In the genomic region with DNA sequence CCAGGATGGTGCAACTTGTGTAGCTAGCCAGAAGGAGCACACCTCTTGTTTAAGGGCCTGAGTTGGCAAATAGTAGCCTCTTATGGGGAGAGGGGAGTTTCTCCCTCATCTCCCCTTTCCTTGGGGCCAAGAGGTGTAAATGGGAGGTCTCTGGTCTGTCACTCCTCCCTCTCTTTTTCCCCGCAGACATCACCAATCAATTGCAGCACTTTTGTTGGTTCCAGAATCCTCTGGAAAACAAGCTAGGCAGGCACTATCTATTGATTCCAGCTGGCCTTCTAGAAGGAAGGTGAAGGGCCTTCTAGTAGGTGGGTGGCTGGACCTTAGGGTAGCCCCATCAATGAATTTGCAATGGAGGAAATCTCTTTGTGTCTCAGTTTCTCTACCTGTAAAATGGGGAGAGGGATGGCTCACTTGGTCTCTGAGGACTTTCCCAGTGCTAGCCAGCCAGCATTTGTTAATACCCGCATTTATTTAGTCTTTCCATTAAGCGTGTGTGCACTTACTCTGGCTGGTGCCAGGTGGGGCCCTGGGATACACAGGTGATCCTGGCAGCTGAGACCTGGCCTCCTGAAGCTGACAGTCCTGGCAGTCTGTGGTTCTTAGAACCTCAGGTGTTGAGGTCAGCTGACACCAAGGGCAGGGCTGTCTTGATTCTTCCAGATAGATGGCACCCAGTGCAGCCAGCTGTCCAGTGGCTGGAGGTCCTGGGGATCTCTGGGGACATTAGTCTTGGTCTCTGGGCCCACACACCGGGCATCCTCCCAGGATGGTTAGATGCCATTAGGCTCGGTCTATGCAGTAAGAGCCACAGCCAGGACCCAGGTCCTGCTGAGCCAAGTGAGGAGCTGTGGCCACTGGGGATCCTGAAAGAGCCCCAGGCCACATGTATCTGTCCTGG, we compare ENCODE assay signal across 27 cellular contexts. TPM values are rescaled to one million over a fixed set of nuclear protein-coding genes. Genes with fewer than 3 reads are reported as not detected.
DNase-seq lines count a peak whose midpoint lies in the region; ATAC-seq and TF ChIP-seq lines count a peak whose summit lies in the region.
"Had no signal": no experiment of that assay in that cellular context is flagged by ENCODE, and none has a peak within 500 bp of the region (broad histone marks: within the 10 kb centered on the region; RNA-seq: fewer than 3 reads in every experiment).

No MANE protein-coding gene starts in this region.

- H3K27ac ChIP-seq in WERI-Rb-1: peak overlapping the region; percentile 45
- peak overlapping the region; percentile 89 for H3K27ac ChIP-seq in left ventricle myocardium inferior (replicated peaks)
- H3K27ac ChIP-seq: colonic mucosa, SJSA1 had no signal

- peaks cover 98% of the 10 kb centered on the region for H3K4me1 ChIP-seq in left ventricle myocardium inferior
- H3K4me1 ChIP-seq: colonic mucosa had no signal

- H3K9me3 Mint-ChIP-seq in progenitor cell of endocrine pancreas (ENCODE audit: low read depth): no peaks in the 10 kb centered on the region
- H3K9me3 Mint-ChIP-seq: activated CD4-positive, alpha-beta T cell treated with anti-CD3 and anti-CD28 coated beads, Interleukin-2, amount 10 ng/mL, durations not matched to agents 24 days and 14 days; activated naive CD8-positive, alpha-beta T cell treated with anti-CD3 and anti-CD28 coated beads for 36 hours; memory B cell; stimulated activated memory B cell treated with anti-CD40 and anti-IgM and Interleukin-4, amounts not matched to agents 10 μg/mL and 1 μg/mL and 100 μg/mL, for 72 hours; type B pancreatic cell had no signal

- ATAC-seq in GM21381 (IDR thresholded peaks at IDR 0.05; ENCODE audit: unreplicated experiment) (no peak), GM19324 (IDR thresholded peaks at IDR 0.05; ENCODE audit: low FRiP score, unreplicated experiment) (no peak)
- ATAC-seq: HCT116; stimulated activated memory B cell treated with anti-CD40 and anti-IgM and Interleukin-4, amounts not matched to agents 10 μg/mL and 1 μg/mL and 100 μg/mL, for 72 hours had no signal

- H3K27me3 Mint-ChIP-seq in progenitor cell of endocrine pancreas: no peaks in the 10 kb centered on the region
- H3K27me3 Mint-ChIP-seq: stimulated activated memory B cell treated with anti-CD40 and anti-IgM and Interleukin-4, amounts not matched to agents 10 μg/mL and 1 μg/mL and 100 μg/mL, for 72 hours; type B pancreatic cell had no signal

- TF ChIP-seq CTCF in WERI-Rb-1 (IDR thresholded peaks at IDR 0.05; ENCODE audit: low read depth, low read length): no peak
- TF ChIP-seq CTCF in left ventricle myocardium inferior (IDR thresholded peaks at IDR 0.05; ENCODE audit: borderline replicate concordance): no peak
- TF ChIP-seq CTCF in progenitor cell of endocrine pancreas (IDR thresholded peaks at IDR 0.05; ENCODE audit: unreplicated experiment): no peak

- H3K36me3 Mint-ChIP-seq in progenitor cell of endocrine pancreas (ENCODE audit: insufficient read depth): no peaks in the 10 kb centered on the region
- H3K36me3 Mint-ChIP-seq: activated naive CD8-positive, alpha-beta T cell treated with anti-CD3 and anti-CD28 coated beads for 36 hours; CD14-positive monocyte; memory B cell; stimulated activated memory B cell treated with anti-CD40 and anti-IgM and Interleukin-4, amounts not matched to agents 10 μg/mL and 1 μg/mL and 100 μg/mL, for 72 hours had no signal

- H3K4me3 ChIP-seq in H7 (ENCODE audit: insufficient read depth, low read depth, low read length) (no peak overlapping the region), WERI-Rb-1 (ENCODE audit: low read depth, low read length) (no peak overlapping the region), left ventricle myocardium inferior (no peak overlapping the region)
- H3K4me3 ChIP-seq: colonic mucosa, SJSA1 had no signal

- H3K9me3 ChIP-seq in WERI-Rb-1 (ENCODE audit: severe bottlenecking) (no peaks in the 10 kb centered on the region), left ventricle myocardium inferior (replicated peaks) (no peaks in the 10 kb centered on the region)
- H3K9me3 ChIP-seq: Caco-2, colonic mucosa, SJSA1 had no signal

- H3K36me3 ChIP-seq in H7 (replicated peaks; ENCODE audit: control insufficient read depth, insufficient read depth, low read length): no peaks in the 10 kb centered on the region; the same call in 1 of the 2 replicates
- H3K36me3 ChIP-seq in WERI-Rb-1: no peaks in the 10 kb centered on the region; the same call in none of the 2 replicates
- no peaks in the 10 kb centered on the region for H3K36me3 ChIP-seq in left ventricle myocardium inferior
- H3K36me3 ChIP-seq: colonic mucosa, SJSA1 had no signal

- H3K4me1 Mint-ChIP-seq in progenitor cell of endocrine pancreas (ENCODE audit: low read depth): peaks cover 11% of the 10 kb centered on the region
- H3K4me1 Mint-ChIP-seq: activated CD4-positive, alpha-beta T cell treated with anti-CD3 and anti-CD28 coated beads, Interleukin-2, amount 10 ng/mL, durations not matched to agents 24 days and 14 days; activated naive CD8-positive, alpha-beta T cell treated with anti-CD3 and anti-CD28 coated beads for 36 hours; CD14-positive monocyte; stimulated activated memory B cell treated with anti-CD40 and anti-IgM and Interleukin-4, amounts not matched to agents 10 μg/mL and 1 μg/mL and 100 μg/mL, for 72 hours had no signal

- H3K27me3 ChIP-seq in H7 (ENCODE audit: control insufficient read depth, insufficient read depth, low read length): no peaks in the 10 kb centered on the region
- H3K27me3 ChIP-seq in WERI-Rb-1 (ENCODE audit: insufficient read depth, low read depth, severe bottlenecking): no peaks in the 10 kb centered on the region
- H3K27me3 ChIP-seq in left ventricle myocardium inferior (ENCODE audit: low read depth): no peaks in the 10 kb centered on the region
- H3K27me3 ChIP-seq: colonic mucosa had no signal

- H3K27ac Mint-ChIP-seq in progenitor cell of endocrine pancreas: no peak overlapping the region
- H3K27ac Mint-ChIP-seq: activated CD4-positive, alpha-beta T cell treated with anti-CD3 and anti-CD28 coated beads, Interleukin-2, amount 10 ng/mL, durations not matched to agents 24 days and 14 days; activated naive CD8-positive, alpha-beta T cell treated with anti-CD3 and anti-CD28 coated beads for 36 hours; CD14-positive monocyte; memory B cell; stimulated activated memory B cell treated with anti-CD40 and anti-IgM and Interleukin-4, amounts not matched to agents 10 μg/mL and 1 μg/mL and 100 μg/mL, for 72 hours had no signal

- no peak overlapping the region for H3K4me3 Mint-ChIP-seq in progenitor cell of endocrine pancreas (ENCODE audit: low read depth)
- H3K4me3 Mint-ChIP-seq: activated CD4-positive, alpha-beta T cell treated with anti-CD3 and anti-CD28 coated beads, Interleukin-2, amount 10 ng/mL, durations not matched to agents 24 days and 14 days; activated naive CD8-positive, alpha-beta T cell treated with anti-CD3 and anti-CD28 coated beads for 36 hours; CD14-positive monocyte; memory B cell; stimulated activated memory B cell treated with anti-CD40 and anti-IgM and Interleukin-4, amounts not matched to agents 10 μg/mL and 1 μg/mL and 100 μg/mL, for 72 hours; type B pancreatic cell had no signal

- peak; percentile 38 for DNase-seq in H7
- no peak for DNase-seq in WERI-Rb-1
- DNase-seq in left ventricle myocardium inferior: no peak
- DNase-seq in posterior vena cava (ENCODE audit: low spot score): peak; percentile 49
- DNase-seq in progenitor cell of endocrine pancreas (ENCODE audit: low spot score, unreplicated experiment): no peak
- DNase-seq: activated CD4-positive, alpha-beta T cell treated with anti-CD3 and anti-CD28 coated beads, Interleukin-2, amount 10 ng/mL, durations not matched to agents 24 days and 14 days; activated CD8-positive, alpha-beta memory T cell treated with anti-CD3 and anti-CD28 coated beads for 24 hours; activated effector memory CD4-positive, alpha-beta T cell treated with Interleukin-2 at 50 U/mL for 16 hours; activated naive CD8-positive, alpha-beta T cell treated with anti-CD3 and anti-CD28 coated beads for 36 hours; activated T-cell treated with anti-CD3 and anti-CD28 coated beads for 4 hours; anterior cingulate cortex; colonic mucosa; DMS53; effector memory CD4-positive, alpha-beta T cell; IMR-90; NCI-H146; NCI-H2107 had no signal

- intact Hi-C loops in left ventricle myocardium inferior (cut with micrococcal nuclease): loop anchor here (10.0 kb wide), 1 partner anchor 54 kb away; the partner anchor contains the start of gene TSPAN18
- intact Hi-C loops in posterior vena cava (cut with DNase I): no loop called here

RNA-seq across cellular contexts. Expression of gene TSPAN18, which starts 51.7 kb away (rescaled TPM):
- 25.7 and 27.7 TPM in 2 replicates for total RNA-seq in H7 (2014; rRNA removed; shearing (Covaris generic))
- total RNA-seq in left ventricle myocardium inferior (129 TPM), posterior vena cava (10 to 100 TPM; 41.4 to 65.8 TPM), progenitor cell of endocrine pancreas (21.3 and 25.7 TPM in 2 replicates)
- total RNA-seq: bronchial epithelial cell had no signal

Comparison
In these comparisons a context has a peak if more than half of its experiments do, and no peak if none do; other contexts are left out.
1. DNase-seq: peak in H7 (single experiment) and posterior vena cava (single experiment); none in WERI-Rb-1 (single experiment), left ventricle myocardium inferior (single experiment) and progenitor cell of endocrine pancreas (single experiment).